7 cellular contexts compared by ENCODE assay signal in the genomic region with DNA sequence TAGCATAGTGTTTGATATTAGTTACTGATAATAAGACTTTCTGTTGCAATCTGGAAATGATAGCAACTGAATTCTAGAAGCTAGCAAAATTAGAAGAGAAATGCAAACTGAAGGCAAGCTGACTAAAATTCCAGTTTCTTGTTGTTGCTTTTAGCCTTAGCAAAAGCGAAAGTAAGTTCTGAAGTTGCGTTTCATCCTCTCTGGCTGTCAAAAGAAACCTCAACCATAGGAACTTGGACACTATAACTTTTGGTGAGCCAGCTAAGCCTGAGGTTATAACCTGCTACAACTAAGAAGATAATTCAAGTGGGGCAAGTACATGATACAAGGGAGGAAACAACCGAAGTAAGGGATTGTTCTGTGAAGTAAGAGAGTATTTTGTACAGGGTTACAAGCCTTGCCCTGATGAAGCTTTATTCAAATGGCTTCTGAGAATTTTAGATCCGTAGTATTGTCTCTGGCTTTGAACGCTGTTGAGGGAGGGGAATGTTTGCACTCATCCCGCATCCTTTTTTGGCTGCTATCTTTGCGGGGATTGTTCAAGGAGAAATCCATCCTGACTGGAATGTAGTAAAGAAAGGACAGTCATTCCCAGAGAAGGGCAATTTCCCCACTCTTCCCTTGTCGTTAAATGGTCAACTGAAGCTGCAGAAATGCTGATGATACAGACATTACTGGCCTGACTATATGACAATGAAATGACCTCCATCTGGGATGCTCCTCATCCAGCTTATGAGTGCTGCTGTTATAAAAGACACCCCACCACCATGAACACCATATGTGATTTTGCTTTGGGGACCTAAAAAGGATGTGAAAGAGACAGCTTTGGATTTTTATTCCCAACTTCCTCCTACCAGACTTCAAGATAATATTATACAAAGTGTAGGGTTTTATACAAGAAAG. TPM values are rescaled to one million over a fixed set of nuclear protein-coding genes. Genes with fewer than 3 reads are reported as not detected.
DNase-seq lines count a peak whose midpoint lies in the region; ATAC-seq, FAIRE-seq and TF ChIP-seq lines count a peak whose summit lies in the region.

No MANE protein-coding gene starts in this region.

- peak overlapping the region; percentile 31 for H3K4me3 ChIP-seq in SJSA1
- H3K4me3 ChIP-seq in keratinocyte (ENCODE audit: control insufficient read depth in 2 of 3, extremely low read depth in 1 of 3, insufficient read depth in 2 of 3, low read depth in 1 of 3, low read length in 3 of 3): no peak overlapping the region
- H3K4me3 ChIP-seq in neural progenitor cell: no peak overlapping the region

- TF ChIP-seq CTCF in keratinocyte (optimal IDR thresholded peaks at IDR 0.05 in 1 of 3, IDR thresholded peaks at IDR 0.05 in 1 of 3, conservative IDR thresholded peaks at IDR 0.05 in 1 of 3; ENCODE audit: extremely low read depth in 1 of 3, insufficient read depth in 2 of 3, low read length in 3 of 3) (no peak), neural progenitor cell (IDR thresholded peaks at IDR 0.05) (no peak)

- H3K4me1 Mint-ChIP-seq in neural progenitor cell: peaks cover 2% of the 10 kb centered on the region

- H3K4me3 Mint-ChIP-seq in neural progenitor cell: no peak overlapping the region

- H3K27ac Mint-ChIP-seq in neural progenitor cell: no peak overlapping the region

- H4K20me1 ChIP-seq in keratinocyte (ENCODE audit: control insufficient read depth, extremely low read depth, insufficient read depth, low read length) (no peaks in the 10 kb centered on the region), neural progenitor cell (ENCODE audit: low read depth) (no peaks in the 10 kb centered on the region)

- H3K27me3 Mint-ChIP-seq in neural progenitor cell (ENCODE audit: insufficient read depth, low read depth): no peaks in the 10 kb centered on the region

- no peak for DNase-seq in SJSA1 (ENCODE audit: low read depth in 1 of 2, low spot score in 2 of 2)
- DNase-seq in keratinocyte (ENCODE audit: low read depth, low spot score): no peak
- DNase-seq in NCI-H1105 (lab: John Stamatoyannopoulos, UW): no peak
- no peak for DNase-seq in neural progenitor cell (ENCODE audit: low spot score)
- DNase-seq in activated effector memory CD4-positive, alpha-beta T cell treated with Interleukin-2 at 50 U/mL for 16 hours: no peak

- H3K4me1 ChIP-seq in SJSA1 (replicated peaks) (peaks cover 5% of the 10 kb centered on the region; the same call in 1 of the 2 replicates), keratinocyte (ENCODE audit: control insufficient read depth, extremely low read depth, insufficient read depth, low read length) (no peaks in the 10 kb centered on the region), neural progenitor cell (no peaks in the 10 kb centered on the region)

- H3K36me3 Mint-ChIP-seq in neural progenitor cell: peaks cover 2% of the 10 kb centered on the region

- H3K9me1 ChIP-seq in keratinocyte (ENCODE audit: control insufficient read depth, extremely low read depth, insufficient read depth, low read length): no peaks in the 10 kb centered on the region

- H3K27ac ChIP-seq in SJSA1 (no peak overlapping the region), keratinocyte (ENCODE audit: control insufficient read depth, insufficient read depth, low read length) (no peak overlapping the region), neural progenitor cell (no peak overlapping the region)

- H3K4me2 ChIP-seq in keratinocyte (ENCODE audit: control insufficient read depth, extremely low read depth, insufficient read depth, low read depth, low read length) (peak overlapping the region; percentile 33), neural progenitor cell (no peak overlapping the region)

- dilution Hi-C loops in keratinocyte (cut with MboI; ENCODE audit: extremely low pct_ligation_motif_present, low sequenced_read_pairs): no loop called here

- H3K9ac ChIP-seq in keratinocyte (ENCODE audit: control insufficient read depth, extremely low read depth, insufficient read depth, low read length): no peak overlapping the region
- no peak overlapping the region for H3K9ac ChIP-seq in neural progenitor cell

- no peaks in the 10 kb centered on the region for H3F3A ChIP-seq in neural progenitor cell (ENCODE audit: low read depth)

- H3K9me3 ChIP-seq in SJSA1 (replicated peaks) (no peaks in the 10 kb centered on the region), keratinocyte (ENCODE audit: control insufficient read depth, low read depth, low read length) (no peaks in the 10 kb centered on the region), neural progenitor cell (ENCODE audit: low read depth) (no peaks in the 10 kb centered on the region)

- peak; percentile 90 for ATAC-seq in GM18907 (IDR thresholded peaks at IDR 0.05; ENCODE audit: unreplicated experiment)
- peak; percentile 91 for ATAC-seq in HG02884 (IDR thresholded peaks at IDR 0.05; ENCODE audit: unreplicated experiment)

- H3K27me3 ChIP-seq in SJSA1 (replicated peaks) (no peaks in the 10 kb centered on the region), keratinocyte (ENCODE audit: control insufficient read depth, extremely low read depth, insufficient read depth, low read length) (no peaks in the 10 kb centered on the region), neural progenitor cell (no peaks in the 10 kb centered on the region)

- no peak overlapping the region for H2AFZ ChIP-seq in keratinocyte (ENCODE audit: control insufficient read depth, low read length)
- no peak overlapping the region for H2AFZ ChIP-seq in neural progenitor cell (replicated peaks)

- FAIRE-seq in keratinocyte (lab: Jason Lieb, UNC): peak; percentile 61

- H3K36me3 ChIP-seq in SJSA1: no peaks in the 10 kb centered on the region
- H3K36me3 ChIP-seq in keratinocyte (ENCODE audit: control insufficient read depth in 2 of 2, extremely low read depth in 1 of 2, insufficient read depth in 2 of 2, low read length in 2 of 2): no peaks in the 10 kb centered on the region
- peaks cover 6% of the 10 kb centered on the region for H3K36me3 ChIP-seq in neural progenitor cell

- H3K79me2 ChIP-seq in keratinocyte (ENCODE audit: control insufficient read depth, insufficient read depth, low read length): no peaks in the 10 kb centered on the region
- H3K79me2 ChIP-seq in neural progenitor cell (ENCODE audit: low read depth): no peaks in the 10 kb centered on the region

- H3K9me3 Mint-ChIP-seq in neural progenitor cell: no peaks in the 10 kb centered on the region

RNA-seq across cellular contexts. Expression of a gene that starts 7.0 kb away (rescaled TPM):
- total RNA-seq in SJSA1 (2014; rRNA removed; shearing (Covaris generic)): 118 and 130 TPM in 2 replicates
- polyA plus RNA-seq in keratinocyte: 29.8 to 55.5 TPM (median 35.1 TPM) in 3 replicates
- 76.4 TPM for polyA plus RNA-seq in keratinocyte (2011; ENCODE audit: low read depth)
- 7.1 and 17.0 TPM in 2 replicates for polyA plus RNA-seq in keratinocyte (2011; cell fraction: cytosol; rRNA removed)
- polyA plus RNA-seq in keratinocyte (2011; cell fraction: nucleus; rRNA removed): 57.6 and 74.4 TPM in 2 replicates
- polyA plus RNA-seq in keratinocyte (2012; ENCODE audit: low replicate concordance): 15.4 and 27.2 TPM in 2 replicates
- polyA minus RNA-seq in keratinocyte: 27.4 to 59.6 TPM (median 30.7 TPM) in 3 replicates
- polyA minus RNA-seq in keratinocyte (2011; cell fraction: cytosol; rRNA and poly(A)+ RNA removed): 25.3 TPM
- 66.5 and 119 TPM in 2 replicates for polyA minus RNA-seq in keratinocyte (2011; cell fraction: nucleus; rRNA and poly(A)+ RNA removed)
- total RNA-seq in neural progenitor cell (ENCODE audit: low replicate concordance): 51.2 and 89.6 TPM in 2 replicates
